In genomic region chr9:971901-972511, GRCh38 we compare ENCODE assay signal across 11 cellular contexts. TPM values are rescaled to one million over a fixed set of nuclear protein-coding genes. Genes with fewer than 3 reads are reported as not detected.
A peak's percentile ranks its signal among the peaks of the same experiment; 100 is the strongest.
DNase-seq lines count a peak whose midpoint lies in the region; ATAC-seq and TF ChIP-seq lines count a peak whose summit lies in the region.
"Had no signal": no experiment of that assay in that cellular context is flagged by ENCODE, and none has a peak within 500 bp of the region (broad histone marks: within the 10 kb centered on the region; RNA-seq: fewer than 3 reads in every experiment).

No MANE protein-coding gene starts in this region.

- H3K4me3 Mint-ChIP-seq in CD14-positive monocyte: peak overlapping the region; percentile 75 to 89

- no peak overlapping the region for H3K27ac ChIP-seq in foreskin keratinocyte

- peaks cover 88 to 100% (median 97%) of the 10 kb centered on the region in 3 donors for H3K27me3 Mint-ChIP-seq in CD14-positive monocyte (ENCODE audit: low read depth in 3 of 3)

- ATAC-seq in foreskin keratinocyte (peak; percentile 35), HG03342 (IDR thresholded peaks at IDR 0.05; ENCODE audit: unreplicated experiment) (no peak), GM21717 (IDR thresholded peaks at IDR 0.05; ENCODE audit: unreplicated experiment) (no peak)
- ATAC-seq: HCT116 had no signal

- TF ChIP-seq CTCF in CD14-positive monocyte (IDR thresholded peaks at IDR 0.05) (no peak), foreskin keratinocyte (conservative IDR thresholded peaks at IDR 0.05) (no peak)

- H3K36me3 Mint-ChIP-seq in CD14-positive monocyte: peaks cover 7 to 25% of the 10 kb centered on the region in 2 donors

- H3K27me3 ChIP-seq in foreskin keratinocyte: peaks cover 100% of the 10 kb centered on the region
- peaks cover 99% of the 10 kb centered on the region for H3K27me3 ChIP-seq in neuron (ENCODE audit: insufficient read depth, low read length)

- in situ Hi-C loops in KBM-7 (cut with MboI; ENCODE audit: low pct_unique_long_range_greater_than_20kb, low sequenced_read_pairs): no loop called here

- H3K36me3 ChIP-seq in neuron (ENCODE audit: insufficient read depth, low read length): no peaks in the 10 kb centered on the region

- H3K4me1 Mint-ChIP-seq in CD14-positive monocyte: peaks cover 71% of the 10 kb centered on the region

- H3K9me3 ChIP-seq in neuron (ENCODE audit: low read length): peaks cover 13% of the 10 kb centered on the region

- peak overlapping the region; percentile 57 for H2AFZ ChIP-seq in neuron (ENCODE audit: low read depth, low read length)

- peaks cover 0 to 42% (median 33%) of the 10 kb centered on the region in 7 donors for H3K9me3 Mint-ChIP-seq in CD14-positive monocyte

- intact Hi-C loops in CD14-positive monocyte (cut with micrococcal nuclease): no loop called here

- no peaks in the 10 kb centered on the region for H3K4me1 ChIP-seq in foreskin keratinocyte
- no peaks in the 10 kb centered on the region for H3K4me1 ChIP-seq in neuron (ENCODE audit: insufficient read depth, low read length)

- no peak for DNase-seq in CD14-positive monocyte (ENCODE audit: low spot score)
- DNase-seq in MV-4-11 (lab: John Stamatoyannopoulos, UW): peak; percentile 6
- no peak for DNase-seq in foreskin keratinocyte
- DNase-seq in KBM-7: no peak
- no peak for DNase-seq in AML-193 (lab: John Stamatoyannopoulos, UW)
- DNase-seq: NCI-H1417; stimulated activated CD4-positive, alpha-beta T cell treated with anti-CD3 and anti-CD28 coated beads, Interleukin-4, amount 100 ng/mL, for 24 hours had no signal

- H3K4me3 ChIP-seq in neuron (ENCODE audit: low read length): peak overlapping the region; percentile 47

- H3K27ac Mint-ChIP-seq in CD14-positive monocyte: no peak overlapping the region

RNA-seq across cellular contexts. Expression of gene DMRT3, which starts 4.4 kb away (rescaled TPM):
- polyA plus RNA-seq in CD14-positive monocyte: not detected
- total RNA-seq in foreskin keratinocyte: not detected in 2 replicates
- polyA plus RNA-seq in foreskin keratinocyte: not detected in 2 replicates
